10 cellular contexts compared by ENCODE assay signal in genomic region chr17:35086931-35087573, GRCh38. TPM values are rescaled to one million over a fixed set of nuclear protein-coding genes. Genes with fewer than 3 reads are reported as not detected.
DNase-seq lines count a peak whose midpoint lies in the region; ATAC-seq and TF ChIP-seq lines count a peak whose summit lies in the region.
"Had no signal": no experiment of that assay in that cellular context is flagged by ENCODE, and none has a peak within 500 bp of the region (broad histone marks: within the 10 kb centered on the region; RNA-seq: fewer than 3 reads in every experiment).

No MANE protein-coding gene starts in this region.

- H3T11ph ChIP-seq in H9 (ENCODE audit: low read length): no peak overlapping the region

- no peak for TF ChIP-seq CTCF in H9 (conservative IDR thresholded peaks at IDR 0.05)
- TF ChIP-seq CTCF in retinal pigment epithelial cell (conservative IDR thresholded peaks at IDR 0.05; ENCODE audit: low read depth, low read length): no peak

- H3K14ac ChIP-seq in H9 (ENCODE audit: insufficient read depth, low read length): no peak overlapping the region

- no peak overlapping the region for H3K4me2 ChIP-seq in H9 (ENCODE audit: insufficient read depth, insufficient read length, low read length)

- H4K20me1 ChIP-seq in H9 (ENCODE audit: control insufficient read depth, insufficient read depth, insufficient read length): no peaks in the 10 kb centered on the region

- no peak overlapping the region for H2AFZ ChIP-seq in H9 (ENCODE audit: low read length)

- no peak overlapping the region for H2AK5ac ChIP-seq in H9 (ENCODE audit: insufficient read length, low read length)

- H3K23ac ChIP-seq in H9 (ENCODE audit: insufficient read length, low read depth, low read length): no peak overlapping the region

- ATAC-seq in T-helper 17 cell (no peak), GM19467 (IDR thresholded peaks at IDR 0.05; ENCODE audit: unreplicated experiment) (no peak)

- H3K27me3 ChIP-seq in H9 (ENCODE audit: insufficient read depth, low read length): no peaks in the 10 kb centered on the region
- H3K27me3 ChIP-seq: ovary had no signal

- no peak overlapping the region for H3K9ac ChIP-seq in H9 (ENCODE audit: extremely low read depth, insufficient read length, low read length)

- H3K27me3 Mint-ChIP-seq in H9 (ENCODE audit: low read depth) (no peaks in the 10 kb centered on the region; the same call in 1 of the 2 replicates), T-helper 17 cell (no peaks in the 10 kb centered on the region)

- H3K4me3 ChIP-seq in retinal pigment epithelial cell (ENCODE audit: low read length): peak overlapping the region; percentile 93

- H2BK12ac ChIP-seq in H9 (ENCODE audit: insufficient read length, low read depth, low read length): no peak overlapping the region

- no peaks in the 10 kb centered on the region for H3K79me1 ChIP-seq in H9 (ENCODE audit: insufficient read depth, low read depth, low read length, poor library complexity, severe bottlenecking)

- H3K9me3 ChIP-seq in H9 (ENCODE audit: control insufficient read depth, low read depth, low read length) (no peaks in the 10 kb centered on the region), T-helper 17 cell (ENCODE audit: control insufficient read depth, low read length, poor library complexity, severe bottlenecking) (no peaks in the 10 kb centered on the region)
- H3K9me3 ChIP-seq: ovary had no signal

- H3K4me3 Mint-ChIP-seq in H9 (peak overlapping the region; percentile 81 to 92), T-helper 17 cell (peak overlapping the region; percentile 95)

- H2BK20ac ChIP-seq in H9 (ENCODE audit: low read depth, low read length, poor library complexity, severe bottlenecking): no peak overlapping the region

- no peak for TF ChIP-seq POLR2A in erythroblast (IDR thresholded peaks at IDR 0.05; ENCODE audit: low read length)

- H3K4me1 Mint-ChIP-seq in H9 (peaks cover 55 to 56% of the 10 kb centered on the region in 2 experiments), T-helper 17 cell (peaks cover 45% of the 10 kb centered on the region)

- no peak overlapping the region for H2BK120ac ChIP-seq in H9 (ENCODE audit: low read depth, low read length, poor library complexity, severe bottlenecking)

- no peak overlapping the region for H2BK5ac ChIP-seq in H9 (ENCODE audit: insufficient read length, low read length)

- H4K91ac ChIP-seq in H9 (ENCODE audit: insufficient read length, low read depth, low read length): no peak overlapping the region

- H3K27ac Mint-ChIP-seq in H9 (no peak overlapping the region; a peak in 1 of 7 replicates), T-helper 17 cell (peak overlapping the region; percentile 98)

- H4K5ac ChIP-seq in H9 (ENCODE audit: insufficient read length, low read depth, low read length): no peak overlapping the region

- H2BK15ac ChIP-seq in H9 (ENCODE audit: low read depth, low read length): no peak overlapping the region

- H3K27ac ChIP-seq in H9 (ENCODE audit: insufficient read length, low read depth, low read length): no peak overlapping the region

- no peaks in the 10 kb centered on the region for H3K36me3 Mint-ChIP-seq in H9 (ENCODE audit: insufficient read depth in 1 of 3, low read depth in 3 of 3)
- H3K36me3 Mint-ChIP-seq in T-helper 17 cell (ENCODE audit: low read depth): no peaks in the 10 kb centered on the region

- H3K4ac ChIP-seq in H9 (ENCODE audit: low read depth, low read length): no peak overlapping the region

- H4K8ac ChIP-seq in H9 (replicated peaks; ENCODE audit: insufficient read length, low read depth, low read length): no peak overlapping the region

- H3K9me3 Mint-ChIP-seq in H9: no peaks in the 10 kb centered on the region

- H3K4me1 ChIP-seq in H9 (ENCODE audit: insufficient read depth, low read length): peaks cover 5% of the 10 kb centered on the region; the same call in 1 of the 2 replicates

- H3K18ac ChIP-seq in H9 (ENCODE audit: insufficient read length, low read depth, low read length): no peak overlapping the region

- WGBS in H9 (ENCODE audit: extremely low coverage, insufficient read length, low lambda C conversion rate): no CpG with 5 or more reads among the region's 8 CpGs

- no peaks in the 10 kb centered on the region; the same call in 1 of the 2 replicates for H3K79me2 ChIP-seq in H9 (ENCODE audit: insufficient read depth, low read length)

- peaks cover 15% of the 10 kb centered on the region for H3K23me2 ChIP-seq in H9 (ENCODE audit: insufficient read length, low read depth, low read length, poor library complexity, severe bottlenecking)

- no peak overlapping the region for H3K56ac ChIP-seq in H9 (ENCODE audit: insufficient read length, low read depth, low read length)

- DNase-seq in H9 (no peak), T-helper 17 cell (no peak), erythroblast (lab: John Stamatoyannopoulos, UW) (peak; percentile 30 to 50), retinal pigment epithelial cell (ENCODE audit: low read depth) (no peak), CD1c-positive myeloid dendritic cell (ENCODE audit: extremely low spot score) (no peak)
- no peak for DNase-seq in stimulated activated CD4-positive, alpha-beta T cell treated with anti-CD3 and anti-CD28 coated beads, Interleukin-15, amount 100 ng/mL, for 24 hours
- DNase-seq: NCI-H2029 treated with DMSO at 0.1 percent for 48 hours; ovary; stimulated activated naive CD4-positive, alpha-beta T cell treated with Interleukin-2 at 50 U/mL for 16 hours had no signal

RNA-seq across cellular contexts. Expression of gene RFFL, which starts 23.5 kb away (rescaled TPM):
- 21.1 and 21.4 TPM in 2 replicates for total RNA-seq in H9 (2021)
- 10 to 100 TPM; 71.0 to 72.1 TPM for total RNA-seq in T-helper 17 cell

RNA-seq across cellular contexts. Expression of gene RAD51D, which starts 32.6 kb away (rescaled TPM):
- total RNA-seq in H9 (2021) (14.0 and 15.8 TPM in 2 replicates), T-helper 17 cell (10 to 100 TPM in 1 of 2 donors, 1 to 10 TPM in 1; 8.7 to 14.2 TPM)

RNA-seq across cellular contexts. Expression of gene FNDC8, which starts 34.4 kb away (rescaled TPM):
- not detected in 2 replicates for total RNA-seq in H9 (2021)
- not detected for total RNA-seq in T-helper 17 cell
- total RNA-seq: ovary had no signal

RNA-seq across cellular contexts. Expression of gene NLE1, which starts 55.1 kb away (rescaled TPM):
- total RNA-seq in H9 (2021) (41.7 and 43.9 TPM in 2 replicates), T-helper 17 cell (1 to 10 TPM; 9.5 to 9.6 TPM)

Comparison
In these comparisons a context has a peak if more than half of its experiments do, and no peak if none do; other contexts are left out.
1. DNase-seq: peak in erythroblast (2 of 2); none in H9 (single experiment), T-helper 17 cell (0 of 3), retinal pigment epithelial cell (single experiment), stimulated activated CD4-positive, alpha-beta T cell treated with anti-CD3 and anti-CD28 coated beads, Interleukin-15, amount 100 ng/mL, for 24 hours (single experiment) and CD1c-positive myeloid dendritic cell (single experiment).